ENCODE assay signal across 8 cellular contexts in genomic region chr17:45060382-45060823, GRCh38. TPM values are rescaled to one million over a fixed set of nuclear protein-coding genes. Genes with fewer than 3 reads are reported as not detected.
DNase-seq lines count a peak whose midpoint lies in the region; ATAC-seq and TF ChIP-seq lines count a peak whose summit lies in the region.

No MANE protein-coding gene starts in this region.

- intact Hi-C loops in ascending aorta (cut with DNase I) = loop anchor here (2.0 kb wide), 1 partner anchor 72 kb away; the partner anchor contains the start of gene PLCD3

- H3K4me3 ChIP-seq in ascending aorta (peak overlapping the region; percentile 82 to 84), suprapubic skin (peak overlapping the region; percentile 71)

- H3K27ac ChIP-seq in ascending aorta = peak overlapping the region; percentile 90 to 94
- peak overlapping the region; percentile 92 for H3K27ac ChIP-seq in layer of hippocampus (ENCODE audit: low read depth, low read length)
- peak overlapping the region; percentile 87 for H3K27ac ChIP-seq in suprapubic skin

- H3K9me3 ChIP-seq in ascending aorta (no peaks in the 10 kb centered on the region), suprapubic skin (no peaks in the 10 kb centered on the region)

- H3K36me3 ChIP-seq in ascending aorta (no peaks in the 10 kb centered on the region), suprapubic skin (no peaks in the 10 kb centered on the region)

- H3K4me1 ChIP-seq in ascending aorta = peaks cover 11 to 41% of the 10 kb centered on the region in 2 donors
- H3K4me1 ChIP-seq in suprapubic skin = peaks cover 50% of the 10 kb centered on the region

- no peak for ATAC-seq in GM21717 (IDR thresholded peaks at IDR 0.05; ENCODE audit: unreplicated experiment)

- H3K4me1 Mint-ChIP-seq in activated naive CD4-positive, alpha-beta T cell treated with anti-CD3 and anti-CD28 coated beads, Interleukin-2, amount 50 U/mL, for 24 hours = peaks cover 51% of the 10 kb centered on the region

- TF ChIP-seq CTCF in ascending aorta (IDR thresholded peaks at IDR 0.05) (no peak), suprapubic skin (IDR thresholded peaks at IDR 0.05) (no peak)

- peak overlapping the region; percentile 100 for H3K27ac Mint-ChIP-seq in activated naive CD4-positive, alpha-beta T cell treated with anti-CD3 and anti-CD28 coated beads, Interleukin-2, amount 50 U/mL, for 24 hours

- H3K9me3 Mint-ChIP-seq in activated naive CD4-positive, alpha-beta T cell treated with anti-CD3 and anti-CD28 coated beads, Interleukin-2, amount 50 U/mL, for 24 hours = no peaks in the 10 kb centered on the region

- peak overlapping the region; percentile 93 for H3K4me3 Mint-ChIP-seq in activated naive CD4-positive, alpha-beta T cell treated with anti-CD3 and anti-CD28 coated beads, Interleukin-2, amount 50 U/mL, for 24 hours

- H3K27me3 ChIP-seq in ascending aorta = no peaks in the 10 kb centered on the region
- H3K27me3 ChIP-seq in layer of hippocampus (ENCODE audit: control insufficient read depth, insufficient read depth, low read length) = no peaks in the 10 kb centered on the region
- H3K27me3 ChIP-seq in suprapubic skin = no peaks in the 10 kb centered on the region

- peaks cover 2% of the 10 kb centered on the region for H3K36me3 Mint-ChIP-seq in activated naive CD4-positive, alpha-beta T cell treated with anti-CD3 and anti-CD28 coated beads, Interleukin-2, amount 50 U/mL, for 24 hours

- WGBS in suprapubic skin = 9% methylated on average over 16 of the region's 16 CpGs

- no peaks in the 10 kb centered on the region for H3K27me3 Mint-ChIP-seq in activated naive CD4-positive, alpha-beta T cell treated with anti-CD3 and anti-CD28 coated beads, Interleukin-2, amount 50 U/mL, for 24 hours

- no peak for TF ChIP-seq EP300 in suprapubic skin (IDR thresholded peaks at IDR 0.05)

- no peak for TF ChIP-seq POLR2A in suprapubic skin (IDR thresholded peaks at IDR 0.05)

- no peak for DNase-seq in activated naive CD4-positive, alpha-beta T cell treated with Interleukin-2 at 50 U/mL for 16 hours
- no peak for DNase-seq in ascending aorta (ENCODE audit: low spot score in 2 of 2)
- no peak for DNase-seq in suprapubic skin (ENCODE audit: low spot score in 2 of 2)
- no peak for DNase-seq in pons (ENCODE audit: low spot score)
- DNase-seq in HuH-7 (ENCODE audit: low spot score) = no peak

RNA-seq across cellular contexts. Expression of gene NMT1, which starts 0.7 kb away (rescaled TPM):
- total RNA-seq in ascending aorta = 89.7 TPM
- 10 to 100 TPM; 53.2 to 73.3 (median 65.9) TPM for total RNA-seq in suprapubic skin

RNA-seq across cellular contexts. Expression of gene DCAKD, which starts 9.0 kb away (rescaled TPM):
- total RNA-seq in ascending aorta = 5.0 TPM
- total RNA-seq in suprapubic skin = 10 to 100 TPM; 49.1 to 68.5 (median 60.9) TPM
